Comparison of ENCODE assay signal across 17 cellular contexts in the genomic region with DNA sequence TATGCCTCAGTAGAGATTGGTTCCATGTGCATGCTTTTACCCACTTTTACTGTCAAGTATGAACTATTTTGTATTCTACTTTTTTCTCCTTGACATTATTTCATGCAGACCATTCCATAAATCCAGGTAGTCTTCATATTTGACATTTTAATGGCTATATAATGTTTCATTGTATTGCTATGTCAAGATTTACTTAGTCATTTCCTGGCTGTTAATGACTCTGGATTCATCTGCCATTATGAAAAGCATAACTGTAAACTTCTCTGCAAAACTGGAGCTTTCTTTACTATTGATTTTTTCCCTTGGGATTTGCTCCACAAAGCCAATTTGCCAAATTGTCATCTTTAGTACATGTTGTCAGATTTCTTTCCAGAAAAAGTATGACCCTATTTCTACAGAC. TPM values are rescaled to one million over a fixed set of nuclear protein-coding genes. Genes with fewer than 3 reads are reported as not detected.
DNase-seq lines count a peak whose midpoint lies in the region; TF ChIP-seq lines count a peak whose summit lies in the region.
"Had no signal": no experiment of that assay in that cellular context is flagged by ENCODE, and none has a peak within 500 bp of the region (broad histone marks: within the 10 kb centered on the region; RNA-seq: fewer than 3 reads in every experiment).

No MANE protein-coding gene starts in this region.

- CTCF ChIA-PET in mammary epithelial cell (lab: Charles Lee; ENCODE audit: low non-redundant PET): interaction anchor here (0.7 kb wide), 1 partner anchor 58 kb away, joined by 4 read pairs; no protein-coding TSS in a partner anchor
- CTCF ChIA-PET in MCF 10A (lab: Yijun Ruan, JAX): no interaction called here

- H2AFZ ChIP-seq in mammary epithelial cell (ENCODE audit: low read depth, low read length) (peak overlapping the region; percentile 5), GM23248 (no peak overlapping the region), neural cell (ENCODE audit: low read depth, low read length) (no peak overlapping the region)

- H3K9me2 ChIP-seq in GM23248 (ENCODE audit: insufficient read depth): 0 out of 2 replicates have a peak, but pooled peaks cover 3% of the 10 kb centered on the region
- H3K9me2 ChIP-seq in neural cell (ENCODE audit: insufficient read depth, low read length): no peaks in the 10 kb centered on the region

- H3F3A ChIP-seq in GM23248 (ENCODE audit: insufficient read depth): no peaks in the 10 kb centered on the region
- H3F3A ChIP-seq in neural cell (ENCODE audit: insufficient read depth, low read length, poor library complexity, severe bottlenecking): no peaks in the 10 kb centered on the region

- H3K4me3 ChIP-seq in mammary epithelial cell (replicated peaks in 1 of 3; ENCODE audit: insufficient read depth in 1 of 3, low read depth in 2 of 3, low read length in 3 of 3): no peak overlapping the region
- no peak overlapping the region for H3K4me3 ChIP-seq in GM23248
- H3K4me3 ChIP-seq in neural cell (ENCODE audit: low read length): no peak overlapping the region
- H3K4me3 ChIP-seq: BLaER1 treated with 17β-estradiol and CSF1 and Interleukin-3, amounts not matched to agents 10 nM and 100 nM had no signal

- intact Hi-C loops in mammary epithelial cell (cut with micrococcal nuclease): no loop called here
- intact Hi-C loops in MCF 10A (cut with micrococcal nuclease): no loop called here
- intact Hi-C loops in posterior vena cava (cut with DNase I): no loop called here

- dilution Hi-C loops in mammary epithelial cell (cut with HindIII; ENCODE audit: low sequenced_read_pairs): no loop called here

- H3K9me3 Mint-ChIP-seq in MCF 10A (ENCODE audit: unreplicated experiment): peaks cover 7% of the 10 kb centered on the region

- BruUV-seq in mammary epithelial cell (replicated peaks; lab: Mats Ljungman, UMichigan) (no TSS peak), MCF 10A (replicated peaks; lab: Mats Ljungman, UMichigan) (no TSS peak)

- H4K20me1 ChIP-seq in mammary epithelial cell (ENCODE audit: insufficient read depth, low read length): no peaks in the 10 kb centered on the region
- H4K20me1 ChIP-seq in GM23248 (ENCODE audit: insufficient read depth): no peaks in the 10 kb centered on the region
- no peaks in the 10 kb centered on the region for H4K20me1 ChIP-seq in neural cell (ENCODE audit: insufficient read depth)
- H4K20me1 ChIP-seq: BLaER1 treated with 17β-estradiol and CSF1 and Interleukin-3, amounts not matched to agents 10 nM and 100 nM had no signal

- TF ChIP-seq RAD21 in neural cell (conservative IDR thresholded peaks at IDR 0.05): no peak

- peak; percentile 89 for TF ChIP-seq EP300 in neural cell (conservative IDR thresholded peaks at IDR 0.05; ENCODE audit: poor library complexity, severe bottlenecking)

- no peaks in the 10 kb centered on the region for H3K27me3 Mint-ChIP-seq in MCF 10A (ENCODE audit: insufficient read depth, unreplicated experiment)

- TF ChIP-seq CTCF in mammary epithelial cell (conservative IDR thresholded peaks at IDR 0.05 in 1 of 2, IDR thresholded peaks at IDR 0.05 in 1 of 2; ENCODE audit: extremely low read depth in 1 of 2, insufficient read depth in 1 of 2, low read depth in 1 of 2, low read length in 2 of 2) (no peak), MCF 10A (IDR thresholded peaks at IDR 0.05; ENCODE audit: unreplicated experiment) (no peak), neural cell (IDR thresholded peaks at IDR 0.05; ENCODE audit: poor library complexity, severe bottlenecking) (no peak)

- no peak overlapping the region for H3K4me3 Mint-ChIP-seq in MCF 10A (ENCODE audit: unreplicated experiment)
- H3K4me3 Mint-ChIP-seq: CD8-positive, alpha-beta memory T cell; T-cell had no signal

- POLR2A ChIA-PET in MCF 10A (lab: Yijun Ruan, JAX): no interaction called here

- H3K4me2 ChIP-seq in mammary epithelial cell (ENCODE audit: insufficient read depth, low read depth, low read length) (no peak overlapping the region), GM23248 (ENCODE audit: unreplicated experiment) (no peak overlapping the region), neural cell (ENCODE audit: low read length) (no peak overlapping the region)
- H3K4me2 ChIP-seq: BLaER1 treated with 17β-estradiol and CSF1 and Interleukin-3, amounts not matched to agents 10 nM and 100 nM had no signal

- peaks cover 5% of the 10 kb centered on the region for H3K4me1 Mint-ChIP-seq in MCF 10A (ENCODE audit: insufficient read depth, unreplicated experiment)
- H3K4me1 Mint-ChIP-seq: CD8-positive, alpha-beta memory T cell; T-cell had no signal

- H3K36me3 ChIP-seq in mammary epithelial cell (ENCODE audit: insufficient read depth, low read length) (no peaks in the 10 kb centered on the region), GM23248 (ENCODE audit: low read depth) (no peaks in the 10 kb centered on the region), neural cell (ENCODE audit: insufficient read depth, low read length) (no peaks in the 10 kb centered on the region)
- H3K36me3 ChIP-seq: BLaER1 treated with 17β-estradiol and CSF1 and Interleukin-3, amounts not matched to agents 10 nM and 100 nM had no signal

- H3K27ac ChIP-seq in mammary epithelial cell (ENCODE audit: insufficient read depth, low read depth, low read length) (no peak overlapping the region), GM23248 (no peak overlapping the region), neural cell (ENCODE audit: low read length) (no peak overlapping the region)
- H3K27ac ChIP-seq: BLaER1 treated with 17β-estradiol and CSF1 and Interleukin-3, amounts not matched to agents 10 nM and 100 nM had no signal

- no peak overlapping the region for H3K9ac ChIP-seq in mammary epithelial cell (ENCODE audit: insufficient read depth, low read length)
- H3K9ac ChIP-seq in GM23248: no peak overlapping the region
- no peak overlapping the region for H3K9ac ChIP-seq in neural cell (ENCODE audit: low read length)
- H3K9ac ChIP-seq: BLaER1 treated with 17β-estradiol and CSF1 and Interleukin-3, amounts not matched to agents 10 nM and 100 nM had no signal

- H3K27ac Mint-ChIP-seq in MCF 10A (ENCODE audit: low read depth, unreplicated experiment): no peak overlapping the region
- H3K27ac Mint-ChIP-seq: CD8-positive, alpha-beta memory T cell; T-cell had no signal

- peaks cover under 1% of the 10 kb centered on the region for H3K36me3 Mint-ChIP-seq in MCF 10A (ENCODE audit: insufficient read depth, unreplicated experiment)
- H3K36me3 Mint-ChIP-seq: CD8-positive, alpha-beta memory T cell; T-cell had no signal

- peaks cover 4% of the 10 kb centered on the region for H3K9me3 ChIP-seq in mammary epithelial cell (replicated peaks; ENCODE audit: insufficient read depth, low read length)
- H3K9me3 ChIP-seq in GM23248 (ENCODE audit: low read depth): no peaks in the 10 kb centered on the region
- no peaks in the 10 kb centered on the region for H3K9me3 ChIP-seq in neural cell (ENCODE audit: low read length)

- H3K4me1 ChIP-seq in mammary epithelial cell (ENCODE audit: insufficient read depth, low read length) (no peaks in the 10 kb centered on the region), GM23248 (ENCODE audit: insufficient read depth) (peaks cover 8% of the 10 kb centered on the region)
- H3K4me1 ChIP-seq: BLaER1 treated with 17β-estradiol and CSF1 and Interleukin-3, amounts not matched to agents 10 nM and 100 nM had no signal

- H3K27me3 ChIP-seq in mammary epithelial cell (ENCODE audit: insufficient read depth, low read length) (no peaks in the 10 kb centered on the region), GM23248 (replicated peaks; ENCODE audit: insufficient read depth) (no peaks in the 10 kb centered on the region), neural cell (ENCODE audit: insufficient read depth, low read depth, low read length) (no peaks in the 10 kb centered on the region)
- H3K27me3 ChIP-seq: BLaER1 treated with 17β-estradiol and CSF1 and Interleukin-3, amounts not matched to agents 10 nM and 100 nM had no signal

- H3K79me2 ChIP-seq in mammary epithelial cell (ENCODE audit: insufficient read depth, low read length): no peaks in the 10 kb centered on the region
- no peaks in the 10 kb centered on the region for H3K79me2 ChIP-seq in GM23248 (ENCODE audit: insufficient read depth)
- H3K79me2 ChIP-seq in neural cell (replicated peaks; ENCODE audit: insufficient read depth, low read length): no peaks in the 10 kb centered on the region

- in situ Hi-C loops in mammary epithelial cell (cut with MboI; ENCODE audit: low sequenced_read_pairs in 2 of 2): no loop called here
- in situ Hi-C loops in GM23248 (cut with MboI): no loop called here

- DNase-seq in mammary epithelial cell (no peak), MCF 10A (ENCODE audit: unreplicated experiment) (no peak), GM23248 (peak; percentile 14), SHP77 (lab: John Stamatoyannopoulos, UW) (peak; percentile 35 to 39), posterior vena cava (ENCODE audit: low spot score) (no peak), activated gamma-delta T cell treated with Interleukin-2 at 50 U/mL for 16 hours (no peak), AG20443 (ENCODE audit: low spot score) (no peak)
- DNase-seq: CD8-positive, alpha-beta memory T cell; Karpas-422; NCI-H1105; NCI-H187; NCI-H524 treated with DMSO at 0.1 percent for 48 hours; OCI-M1; T-cell; T1000 had no signal

TF ChIP-seq in neural cell, 6 proteins besides CTCF, POLR2A, EP300 and RAD21 (continues in another document):
- TF ChIP-seq EZH2 (IDR thresholded peaks at IDR 0.05; ENCODE audit: borderline replicate concordance, insufficient read depth, low read length, poor library complexity, severe bottlenecking) (no peak), SMC3 (conservative IDR thresholded peaks at IDR 0.05; ENCODE audit: poor library complexity) (no peak)

RNA-seq across cellular contexts. Expression of a gene that starts 6.8 kb away (rescaled TPM):
- total RNA-seq in mammary epithelial cell (10 to 100 TPM in 1 of 2 donors, 1 to 10 TPM in 1; 7.8 to 20.9 TPM), MCF 10A (2022) (19.0 TPM in 2 replicates), posterior vena cava (10 to 100 TPM; 25.0 to 30.0 TPM)
- polyA plus RNA-seq in mammary epithelial cell (15.7 TPM), GM23248 (2016; fragmentation: Nextera tagmentation; extraction: Ambion mirVana) (69.5 and 69.7 TPM in 2 replicates), neural cell (12.5 and 15.3 TPM in 2 replicates)
- polyA minus RNA-seq in mammary epithelial cell (19.2 TPM), neural cell (14.6 and 15.2 TPM in 2 replicates)
- total RNA-seq in GM23248 (2014; rRNA removed; shearing (Covaris generic)): 25.0 and 35.0 TPM in 2 replicates

Comparison
In these comparisons a context has a peak if more than half of its experiments do, and no peak if none do; other contexts are left out.
1. DNase-seq: peak in GM23248 (single experiment) and SHP77 (2 of 2); none in mammary epithelial cell (single experiment), MCF 10A (single experiment), posterior vena cava (single experiment), activated gamma-delta T cell treated with Interleukin-2 at 50 U/mL for 16 hours (single experiment) and AG20443 (single experiment).